25 cellular contexts compared by ENCODE assay signal in genomic region chr5:69001605-69002004, GRCh38.
"Had no signal": no experiment of that assay in that cellular context is flagged by ENCODE, and none has a peak within 500 bp of the region (broad histone marks: within the 10 kb centered on the region; RNA-seq: fewer than 3 reads in every experiment).

No MANE protein-coding gene starts in this region.

- DNase-seq: activated CD4-positive, alpha-beta memory T cell treated with anti-CD3 and anti-CD28 coated beads for 36 hours; activated CD4-positive, alpha-beta T cell treated with anti-CD3 and anti-CD28 coated beads for 48 hours; activated naive CD4-positive, alpha-beta T cell treated with Interleukin-2 at 50 U/mL for 16 hours; activated naive CD8-positive, alpha-beta T cell treated with anti-CD3 and anti-CD28 coated beads for 36 hours; activated T-cell treated with anti-CD3 and anti-CD28 coated beads, Interleukin-2, amount 50 U/mL, for 48 hours; amniotic stem cell; colonic mucosa; heart left ventricle; lower lobe of right lung; mesendoderm; naive B cell; right lobe of liver; stimulated activated CD4-positive, alpha-beta T cell treated with anti-CD3 and anti-CD28 coated beads, Interleukin-2, amount 100 ng/mL, for 24 hours; stimulated activated naive CD8-positive, alpha-beta T cell treated with anti-CD3 and anti-CD28 coated beads, Interleukin-15, amount 100 ng/mL, for 72 hours; T1000 had no signal

- H3K9ac ChIP-seq: parathyroid adenoma had no signal

- H3K36me3 ChIP-seq: breast epithelium, colonic mucosa, heart left ventricle, lower lobe of right lung, neutrophil, right lobe of liver, tibial nerve had no signal

- H3K4me3 ChIP-seq: breast epithelium, colonic mucosa, heart left ventricle, lower lobe of right lung, right lobe of liver, skin epidermis, tibial nerve had no signal

- H2AFZ ChIP-seq: parathyroid adenoma had no signal

- H3K4me1 ChIP-seq: breast epithelium, colonic mucosa, heart left ventricle, lower lobe of right lung, parathyroid adenoma, right lobe of liver, tibial nerve had no signal

- FAIRE-seq: keratinocyte, urothelium cell line had no signal

- H3K27me3 ChIP-seq: breast epithelium, colonic mucosa, heart left ventricle, neutrophil, right lobe of liver, tibial nerve had no signal

- ATAC-seq: heart left ventricle; left lobe of liver; lower lobe of right lung; right lobe of liver; stimulated activated effector memory CD8-positive, alpha-beta T cell treated with anti-CD3 and anti-CD28 coated beads, Interleukin-12 subunit alpha, Interleukin-12 subunit beta, amount 100 ng/mL, for 72 hours; stimulated activated naive CD8-positive, alpha-beta T cell treated with anti-CD3 and anti-CD28 coated beads, Interleukin-15, amount 100 ng/mL, for 72 hours had no signal

- H3K9me3 ChIP-seq: breast epithelium, colonic mucosa, heart left ventricle, lower lobe of right lung, neutrophil, right lobe of liver, tibial nerve had no signal

- H3K27ac ChIP-seq: breast epithelium, colonic mucosa, epithelial cell of prostate, heart left ventricle, lower lobe of right lung, neutrophil, parathyroid adenoma, right lobe of liver, skin epidermis, tibial nerve had no signal
